In genomic region chr15:22979699-22980188, GRCh38 we compare ENCODE assay signal across 8 cellular contexts. TPM values are rescaled to one million over a fixed set of nuclear protein-coding genes. Genes with fewer than 3 reads are reported as not detected.
DNase-seq lines count a peak whose midpoint lies in the region; ATAC-seq and TF ChIP-seq lines count a peak whose summit lies in the region.

No MANE protein-coding gene starts in this region.

- no peak for TF ChIP-seq CTCF in nephron (IDR thresholded peaks at IDR 0.05; ENCODE audit: unreplicated experiment in 3 of 3)

- H3K4me1 Mint-ChIP-seq in activated CD4-positive, alpha-beta memory T cell treated with anti-CD3 and anti-CD28 coated beads for 36 hours (ENCODE audit: low read depth), result peaks cover 11% of the 10 kb centered on the region
- peaks cover 14% of the 10 kb centered on the region for H3K4me1 Mint-ChIP-seq in nephron

- no peaks in the 10 kb centered on the region for H3K9me3 Mint-ChIP-seq in activated CD4-positive, alpha-beta memory T cell treated with anti-CD3 and anti-CD28 coated beads for 36 hours
- no peaks in the 10 kb centered on the region for H3K9me3 Mint-ChIP-seq in nephron

- POLR2A ChIA-PET in activated CD4-positive, alpha-beta memory T cell treated with anti-CD3 and anti-CD28 coated beads for 36 hours (lab: Charles Lee), result interaction anchor here (1.4 to 2.0 kb wide), 2 partner anchors 57 to 60 kb away, joined by 3 to 8 read pairs; partner anchors contain the start of gene TUBGCP5

- intact Hi-C loops in activated CD4-positive, alpha-beta memory T cell treated with anti-CD3 and anti-CD28 coated beads for 36 hours (cut with micrococcal nuclease), result loop anchor here (2.0 kb wide), 1 partner anchor 59 kb away; the partner anchor contains the start of gene TUBGCP5

- peaks cover 4% of the 10 kb centered on the region for H3K27me3 Mint-ChIP-seq in activated CD4-positive, alpha-beta memory T cell treated with anti-CD3 and anti-CD28 coated beads for 36 hours
- peaks cover 4% of the 10 kb centered on the region for H3K27me3 Mint-ChIP-seq in nephron (ENCODE audit: low read depth)

- H3K36me3 Mint-ChIP-seq in activated CD4-positive, alpha-beta memory T cell treated with anti-CD3 and anti-CD28 coated beads for 36 hours, result no peaks in the 10 kb centered on the region
- H3K36me3 Mint-ChIP-seq in nephron (ENCODE audit: low read depth), result peaks cover 2% of the 10 kb centered on the region

- CTCF ChIA-PET in activated CD4-positive, alpha-beta memory T cell treated with anti-CD3 and anti-CD28 coated beads for 36 hours (lab: Charles Lee), result interaction anchor here (0.6 to 1.1 kb wide), 2 partner anchors 56 to 60 kb away, joined by 4 to 5 read pairs; partner anchors contain the start of gene TUBGCP5

- DNase-seq in activated CD8-positive, alpha-beta memory T cell treated with anti-CD3 and anti-CD28 coated beads for 24 hours, result peak; percentile 66
- no peak for DNase-seq in activated CD8-positive, alpha-beta memory T cell treated with anti-CD3 and anti-CD28 coated beads, Interleukin-2, amount 50 U/mL, for 4 hours
- DNase-seq in activated CD4-positive, alpha-beta memory T cell treated with anti-CD3 and anti-CD28 coated beads for 36 hours, result peak; percentile 22
- DNase-seq in fibroblast of gingiva (ENCODE audit: low read depth) (peak; percentile 24), NCI-H1930 (lab: John Stamatoyannopoulos, UW) (no peak), T-helper 9 cell (no peak)

- no peak overlapping the region for H3K27ac Mint-ChIP-seq in activated CD4-positive, alpha-beta memory T cell treated with anti-CD3 and anti-CD28 coated beads for 36 hours
- peak overlapping the region; percentile 30 to 63 (median 47) for H3K27ac Mint-ChIP-seq in nephron

- peak; percentile 21 for ATAC-seq in HG03439 (IDR thresholded peaks at IDR 0.05; ENCODE audit: unreplicated experiment)

- peak overlapping the region; percentile 85 for H3K4me3 Mint-ChIP-seq in activated CD4-positive, alpha-beta memory T cell treated with anti-CD3 and anti-CD28 coated beads for 36 hours
- H3K4me3 Mint-ChIP-seq in nephron, result peak overlapping the region; percentile 89 to 97 (median 96)

RNA-seq across cellular contexts. Expression of gene CYFIP1, which starts 0.4 kb away (rescaled TPM):
- 10 to 100 TPM; 55.8 to 57.3 TPM for total RNA-seq in activated CD4-positive, alpha-beta memory T cell treated with anti-CD3 and anti-CD28 coated beads for 36 hours

RNA-seq across cellular contexts. Expression of gene TUBGCP5, which starts 59.6 kb away (rescaled TPM):
- total RNA-seq in activated CD4-positive, alpha-beta memory T cell treated with anti-CD3 and anti-CD28 coated beads for 36 hours, result 10 to 100 TPM; 13.7 to 15.3 TPM

Comparison
In these comparisons a context has a peak if more than half of its experiments do, and no peak if none do; other contexts are left out.
1. DNase-seq: peak in activated CD8-positive, alpha-beta memory T cell treated with anti-CD3 and anti-CD28 coated beads for 24 hours (single experiment), activated CD4-positive, alpha-beta memory T cell treated with anti-CD3 and anti-CD28 coated beads for 36 hours (single experiment) and fibroblast of gingiva (single experiment); none in activated CD8-positive, alpha-beta memory T cell treated with anti-CD3 and anti-CD28 coated beads, Interleukin-2, amount 50 U/mL, for 4 hours (single experiment), NCI-H1930 (0 of 2) and T-helper 9 cell (single experiment).